Comparison of ENCODE assay signal across 22 cellular contexts in genomic region chr1:208479435-208479834, GRCh38.
A peak's percentile ranks its signal among the peaks of the same experiment; 100 is the strongest.
DNase-seq lines count a peak whose midpoint lies in the region; ATAC-seq, FAIRE-seq and TF ChIP-seq lines count a peak whose summit lies in the region.
"Had no signal": no experiment of that assay in that cellular context is flagged by ENCODE, and none has a peak within 500 bp of the region (broad histone marks: within the 10 kb centered on the region; RNA-seq: fewer than 3 reads in every experiment).

No MANE protein-coding gene starts in this region.

- no peak for FAIRE-seq in D721Med (lab: Jason Lieb, UNC)
- FAIRE-seq: A549, GM12878, H1, HepG2 had no signal

- ATAC-seq in GM18907 (IDR thresholded peaks at IDR 0.05; ENCODE audit: unreplicated experiment) = no peak
- ATAC-seq: A549; CD8-positive, alpha-beta T cell; GM12878; HepG2 had no signal

- H3K4me3 ChIP-seq in neural cell (ENCODE audit: low read length) (no peak overlapping the region), neuronal stem cell (ENCODE audit: low read length in 2 of 2) (no peak overlapping the region)
- H3K4me3 ChIP-seq: A549, BLaER1, GM12878 had no signal

- H2BK12ac ChIP-seq in neuronal stem cell (ENCODE audit: low read length) = no peak overlapping the region

- H3K18ac ChIP-seq in neuronal stem cell (ENCODE audit: low read length) = no peak overlapping the region

- H3K23ac ChIP-seq in neuronal stem cell (ENCODE audit: low read depth, low read length, poor library complexity) = no peak overlapping the region

- no peak overlapping the region for H3K4me2 ChIP-seq in neural cell (ENCODE audit: low read length)
- no peak overlapping the region for H3K4me2 ChIP-seq in neuronal stem cell (ENCODE audit: insufficient read depth, low read length, poor library complexity, severe bottlenecking)
- H3K4me2 ChIP-seq: A549, BLaER1 had no signal

- peak; percentile 0 for TF ChIP-seq CTCF in D721Med (IDR thresholded peaks at IDR 0.05; ENCODE audit: insufficient read depth, missing control alignments)
- TF ChIP-seq CTCF in neural cell (IDR thresholded peaks at IDR 0.05; ENCODE audit: poor library complexity, severe bottlenecking) = peak; percentile 31

- DNase-seq in NCI-H146 (lab: John Stamatoyannopoulos, UW) (peak; percentile 26), NCI-H146 treated with DMSO at 0.1 percent for 48 hours (lab: John Stamatoyannopoulos, UW; ENCODE audit: unreplicated experiment) (no peak), D721Med (ENCODE audit: insufficient read length, low spot score) (no peak), amniotic epithelial cell (ENCODE audit: low read depth) (peak; percentile 6), epidermal melanocyte (ENCODE audit: insufficient read length, low spot score) (no peak), neuronal stem cell (ENCODE audit: low spot score) (no peak)
- DNase-seq: AML-193; Calu3; CD8-positive, alpha-beta T cell; DMS 273 treated with DMSO at 0.1 percent for 48 hours; DMS53; DND-41; EL; H9 had no signal

- H2AFZ ChIP-seq in neural cell (ENCODE audit: low read depth, low read length) (no peak overlapping the region), neuronal stem cell (ENCODE audit: low read length) (no peak overlapping the region)

- no peaks in the 10 kb centered on the region for H4K20me1 ChIP-seq in neural cell (ENCODE audit: insufficient read depth)
- H4K20me1 ChIP-seq: BLaER1 had no signal

- H3K9ac ChIP-seq in neural cell (ENCODE audit: low read length) = no peak overlapping the region
- no peak overlapping the region for H3K9ac ChIP-seq in neuronal stem cell (ENCODE audit: low read depth, low read length, poor library complexity)
- H3K9ac ChIP-seq: BLaER1 had no signal

- H3K27me3 ChIP-seq in neural cell (ENCODE audit: insufficient read depth, low read depth, low read length) (no peaks in the 10 kb centered on the region), neuronal stem cell (ENCODE audit: control insufficient read depth in 3 of 3, insufficient read depth in 3 of 3, low read depth in 1 of 3, low read length in 3 of 3) (no peaks in the 10 kb centered on the region)
- H3K27me3 ChIP-seq: BLaER1 had no signal

- no peak overlapping the region for H3K4ac ChIP-seq in neuronal stem cell (ENCODE audit: low read length)

- no peaks in the 10 kb centered on the region for H3K9me3 ChIP-seq in neural cell (ENCODE audit: low read length)
- no peaks in the 10 kb centered on the region for H3K9me3 ChIP-seq in neuronal stem cell (replicated peaks in 1 of 2; ENCODE audit: control insufficient read depth in 2 of 2, insufficient read depth in 1 of 2, low read depth in 1 of 2, low read length in 2 of 2)
- H3K9me3 ChIP-seq: A549, BLaER1 had no signal

- H4K8ac ChIP-seq in neuronal stem cell (ENCODE audit: low read depth, low read length) = no peak overlapping the region

- H3K79me2 ChIP-seq in neural cell (replicated peaks; ENCODE audit: insufficient read depth, low read length) = no peaks in the 10 kb centered on the region

- H3F3A ChIP-seq in neural cell (ENCODE audit: insufficient read depth, low read length, poor library complexity, severe bottlenecking) = no peaks in the 10 kb centered on the region

- no peak overlapping the region for H3K14ac ChIP-seq in neuronal stem cell (ENCODE audit: low read length)

- H3K27ac ChIP-seq in neural cell (ENCODE audit: low read length) (no peak overlapping the region), neuronal stem cell (replicated peaks; ENCODE audit: low read length) (no peak overlapping the region)
- H3K27ac ChIP-seq: 22Rv1, A549, BLaER1 had no signal

- no peak overlapping the region for H2BK120ac ChIP-seq in neuronal stem cell (ENCODE audit: low read depth, low read length)

- no peak overlapping the region for H2AK5ac ChIP-seq in neuronal stem cell (ENCODE audit: low read depth, low read length)

- H3K79me1 ChIP-seq in neuronal stem cell (ENCODE audit: low read depth, low read length) = no peaks in the 10 kb centered on the region

- no peak for TF ChIP-seq EP300 in neural cell (conservative IDR thresholded peaks at IDR 0.05; ENCODE audit: poor library complexity, severe bottlenecking)

- H4K91ac ChIP-seq in neuronal stem cell (ENCODE audit: low read depth, low read length, poor library complexity) = no peak overlapping the region

- WGBS in neuronal stem cell (ENCODE audit: extremely low coverage in 2 of 2, insufficient read length in 2 of 2, insufficient replicate concordance in 1 of 2), 2 donors = no CpG with 5 or more reads among the region's 7 CpGs

- H2BK15ac ChIP-seq in neuronal stem cell (ENCODE audit: low read length) = no peak overlapping the region

- H3K36me3 ChIP-seq in neural cell (ENCODE audit: insufficient read depth, low read length) (no peaks in the 10 kb centered on the region), neuronal stem cell (replicated peaks in 1 of 2; ENCODE audit: control insufficient read depth in 2 of 2, insufficient read depth in 2 of 2, low read length in 2 of 2) (no peaks in the 10 kb centered on the region)
- H3K36me3 ChIP-seq: BLaER1 had no signal

- H3K4me1 ChIP-seq in neuronal stem cell (ENCODE audit: control insufficient read depth in 2 of 2, insufficient read depth in 1 of 2, low read depth in 1 of 2, low read length in 2 of 2) = peaks cover 2 to 10% of the 10 kb centered on the region in 2 donors
- H3K4me1 ChIP-seq: A549, BLaER1 had no signal

- TF ChIP-seq RAD21 in neural cell (conservative IDR thresholded peaks at IDR 0.05) = no peak

- no peak overlapping the region for H2BK5ac ChIP-seq in neuronal stem cell (ENCODE audit: low read length)

- H3K9me2 ChIP-seq in neural cell (ENCODE audit: insufficient read depth, low read length) = no peaks in the 10 kb centered on the region

TF ChIP-seq in neural cell, 6 proteins besides CTCF, POLR2A, EP300 and RAD21:
- no peak for TF ChIP-seq SMC3 (conservative IDR thresholded peaks at IDR 0.05; ENCODE audit: poor library complexity)
- no peak for TF ChIP-seq TAF1 (IDR thresholded peaks at IDR 0.05; ENCODE audit: low read depth)
- no peak for TF ChIP-seq MXI1 (conservative IDR thresholded peaks at IDR 0.05; ENCODE audit: poor library complexity, severe bottlenecking)
- TF ChIP-seq REST (IDR thresholded peaks at IDR 0.05; ENCODE audit: borderline replicate concordance) = no peak
- no peak for TF ChIP-seq POLR2AphosphoS5 (IDR thresholded peaks at IDR 0.05)
- TF ChIP-seq EZH2 (IDR thresholded peaks at IDR 0.05; ENCODE audit: borderline replicate concordance, insufficient read depth, low read length, poor library complexity, severe bottlenecking) = no peak

Comparison
In these comparisons a context has a peak if more than half of its experiments do, and no peak if none do; other contexts are left out.
1. DNase-seq: peak in NCI-H146 (single experiment) and amniotic epithelial cell (single experiment); none in NCI-H146 treated with DMSO at 0.1 percent for 48 hours (single experiment), D721Med (single experiment), epidermal melanocyte (single experiment) and neuronal stem cell (single experiment).